ENCODE assay signal across 20 cellular contexts in genomic region chr1:81819613-81820012, GRCh38. TPM values are rescaled to one million over a fixed set of nuclear protein-coding genes. Genes with fewer than 3 reads are reported as not detected.
A peak's percentile ranks its signal among the peaks of the same experiment; 100 is the strongest.
DNase-seq lines count a peak whose midpoint lies in the region; FAIRE-seq and TF ChIP-seq lines count a peak whose summit lies in the region.
"Had no signal": no experiment of that assay in that cellular context is flagged by ENCODE, and none has a peak within 500 bp of the region (broad histone marks: within the 10 kb centered on the region; RNA-seq: fewer than 3 reads in every experiment).

No MANE protein-coding gene starts in this region.

- H3K4me3 ChIP-seq in HEK293 (ENCODE audit: low read depth, low read length) (no peak overlapping the region), left ventricle myocardium inferior (no peak overlapping the region)
- H3K4me3 ChIP-seq: A549, GM12878, HAP-1, K562 had no signal

- H3K27me3 ChIP-seq in left ventricle myocardium inferior (ENCODE audit: low read depth) = no peaks in the 10 kb centered on the region

- TF ChIP-seq CTCF in HEK293 (tag by site-specific recombination; IDR thresholded peaks at IDR 0.05) (no peak), left ventricle myocardium inferior (IDR thresholded peaks at IDR 0.05; ENCODE audit: borderline replicate concordance) (no peak)

- H3K9me3 ChIP-seq in HEK293 (ENCODE audit: control insufficient read depth, insufficient read depth, low read depth, low read length) (no peaks in the 10 kb centered on the region), left ventricle myocardium inferior (replicated peaks) (no peaks in the 10 kb centered on the region)
- H3K9me3 ChIP-seq: A549, Caco-2, HAP-1 had no signal

- H3K4me1 ChIP-seq in HEK293 (ENCODE audit: control insufficient read depth, insufficient read depth, low read length) (peaks cover 14% of the 10 kb centered on the region), left ventricle myocardium inferior (peaks cover 36% of the 10 kb centered on the region)
- H3K4me1 ChIP-seq: A549, Caco-2 had no signal

- intact Hi-C loops in left ventricle myocardium inferior (cut with micrococcal nuclease) = no loop called here

- CTCF ChIA-PET in HEK293 (lab: Yijun Ruan, JAX) = no interaction called here

- peak; percentile 18 for FAIRE-seq in endometrium (lab: Jason Lieb, UNC)
- FAIRE-seq: A549, D721Med, GM12878, HTR-8/SVneo, K562 had no signal

- no peaks in the 10 kb centered on the region for H3K36me3 ChIP-seq in HEK293 (ENCODE audit: control insufficient read depth in 2 of 2, insufficient read depth in 1 of 2, low read length in 2 of 2)
- H3K36me3 ChIP-seq in left ventricle myocardium inferior = no peaks in the 10 kb centered on the region
- H3K36me3 ChIP-seq: HAP-1 had no signal

- DNase-seq in DMS79 treated with DMSO at 0.1 percent for 48 hours (lab: John Stamatoyannopoulos, UW) (peak; percentile 22), DMS79 (lab: John Stamatoyannopoulos, UW) (no peak), left ventricle myocardium inferior (no peak)
- no peak for DNase-seq in stimulated activated CD4-positive, alpha-beta T cell treated with anti-CD3 and anti-CD28 coated beads, Interleukin-4, amount 100 ng/mL, for 24 hours
- no peak for DNase-seq in activated CD8-positive, alpha-beta memory T cell treated with anti-CD3 and anti-CD28 coated beads for 24 hours
- DNase-seq: AML-193; Caco-2; CD4-positive, alpha-beta T cell; IMR-90 had no signal

- POLR2A ChIA-PET in HEK293 (lab: Yijun Ruan, JAX) = no interaction called here

- H3K27ac ChIP-seq in HEK293 (ENCODE audit: extremely low read depth, low read depth, low read length) (no peak overlapping the region), left ventricle myocardium inferior (replicated peaks) (no peak overlapping the region)
- H3K27ac ChIP-seq: 22Rv1, A549, C4-2B, HL-60 had no signal

TF ChIP-seq in HEK293, 187 proteins besides CTCF, POLR2A, EP300 and RAD21:
- TF ChIP-seq ZNF549 (tag by site-specific recombination; IDR thresholded peaks at IDR 0.05) (0 out of 2 replicates have a peak, but pooled peaks have one; percentile 50), ZNF623 (tag by site-specific recombination; IDR thresholded peaks at IDR 0.05) (no peak), ZNF274 (IDR thresholded peaks at IDR 0.05; ENCODE audit: low read length) (no peak), ZNF274 (tag by site-specific recombination; IDR thresholded peaks at IDR 0.05; ENCODE audit: borderline replicate concordance) (no peak), HOXD13 (CRISPR knock-in tag; IDR thresholded peaks at IDR 0.05; ENCODE audit: borderline replicate concordance) (no peak), PRDM6 (tag by site-specific recombination; IDR thresholded peaks at IDR 0.05) (0 out of 2 replicates have a peak, but pooled peaks have one; percentile 27), ZNF398 (tag by site-specific recombination; IDR thresholded peaks at IDR 0.05) (no peak), SCRT2 (tag by site-specific recombination; IDR thresholded peaks at IDR 0.05) (peak; percentile 40; the same call in 1 of the 2 replicates)

RNA-seq across cellular contexts. Expression of gene ADGRL2, which starts 18.9 kb away (rescaled TPM):
- total RNA-seq in left ventricle myocardium inferior = 52.5 TPM
- total RNA-seq: CD4-positive, alpha-beta T cell had no signal
